In genomic region chr7:2024227-2024918, GRCh38 we compare ENCODE assay signal across 16 cellular contexts.
DNase-seq lines count a peak whose midpoint lies in the region; ATAC-seq lines count a peak whose summit lies in the region.
"Had no signal": no experiment of that assay in that cellular context is flagged by ENCODE, and none has a peak within 500 bp of the region (broad histone marks: within the 10 kb centered on the region; RNA-seq: fewer than 3 reads in every experiment).

No MANE protein-coding gene starts in this region.

- H3K36me3 ChIP-seq in ectodermal cell (ENCODE audit: control insufficient read depth, insufficient read depth, low read length), result peaks cover 4% of the 10 kb centered on the region
- H3K36me3 ChIP-seq: ascending aorta had no signal

- H3K9me3 Mint-ChIP-seq in naive B cell, result peaks cover 14 to 41% (median 27%) of the 10 kb centered on the region in 7 donors

- H3K36me3 Mint-ChIP-seq in naive B cell, result peaks cover 21 to 28% of the 10 kb centered on the region in 2 donors

- DNase-seq in ELR (ENCODE audit: low read depth), result peak; percentile 11
- peak; percentile 40 to 50 for DNase-seq in NOMO-1 (lab: John Stamatoyannopoulos, UW; ENCODE audit: unreplicated experiment in 2 of 2)
- DNase-seq in naive B cell, result no peak
- no peak for DNase-seq in NCI-H524 treated with DMSO at 0.1 percent for 48 hours (lab: John Stamatoyannopoulos, UW)
- no peak for DNase-seq in NCI-H1092 treated with DMSO at 0.1 percent for 48 hours (lab: John Stamatoyannopoulos, UW)
- DNase-seq: activated CD4-positive, alpha-beta T cell treated with anti-CD3 and anti-CD28 coated beads for 1 hour; activated T-cell treated with anti-CD3 and anti-CD28 coated beads, Interleukin-2, amount 50 U/mL, for 72 hours; hypothalamus; NCI-H345; stimulated activated CD4-positive, alpha-beta T cell treated with anti-CD3 and anti-CD28 coated beads, Interleukin-4, amount 100 ng/mL, for 24 hours; stomach had no signal

- no peaks in the 10 kb centered on the region for H3K27me3 Mint-ChIP-seq in naive B cell
- H3K27me3 Mint-ChIP-seq: memory B cell had no signal

- H3K4me3 ChIP-seq in ectodermal cell (ENCODE audit: insufficient read depth, low read depth, low read length), result no peak overlapping the region
- H3K4me3 ChIP-seq: ascending aorta, stomach had no signal

- H3K4me1 ChIP-seq in ectodermal cell (ENCODE audit: control insufficient read depth, insufficient read depth, low read length), result peaks cover 18% of the 10 kb centered on the region

- ATAC-seq in naive B cell (ENCODE audit: low read depth in 2 of 2) (no peak), esophagus mucosa (no peak), HG03457 (IDR thresholded peaks at IDR 0.05; ENCODE audit: unreplicated experiment) (no peak)
- ATAC-seq: activated T-cell treated with anti-CD3 and anti-CD28 coated beads, Interleukin-2, amount 50 U/mL, for 72 hours had no signal

- peak overlapping the region; percentile 45 for H3K27ac ChIP-seq in ectodermal cell (ENCODE audit: insufficient read depth, low read depth, low read length, poor library complexity, severe bottlenecking)
- H3K27ac ChIP-seq: ascending aorta, stomach had no signal

- H3K4me1 Mint-ChIP-seq in naive B cell, result peaks cover 38 to 40% (median 40%) of the 10 kb centered on the region in 3 donors

- peaks cover 6% of the 10 kb centered on the region for H3K9me3 ChIP-seq in ectodermal cell (ENCODE audit: control insufficient read depth, low read length)

- no peaks in the 10 kb centered on the region for H3K27me3 ChIP-seq in ectodermal cell (ENCODE audit: control insufficient read depth, insufficient read depth, low read length, poor library complexity, severe bottlenecking)
- H3K27me3 ChIP-seq: ascending aorta, stomach had no signal

- H3K27ac Mint-ChIP-seq in naive B cell, result peak overlapping the region in 4 of 6 donors; percentile 56 to 75 (median 66)
- H3K27ac Mint-ChIP-seq: activated T-cell treated with anti-CD3 and anti-CD28 coated beads, Interleukin-2, amount 50 U/mL, for 72 hours; memory B cell had no signal

- 75 to 84% methylated on average over 6 to 8 of the region's 8 CpGs for WGBS in ectodermal cell, 2 experiments

- peak overlapping the region in 2 of 8 donors; percentile 9 to 68 for H3K4me3 Mint-ChIP-seq in naive B cell
- H3K4me3 Mint-ChIP-seq: activated T-cell treated with anti-CD3 and anti-CD28 coated beads, Interleukin-2, amount 50 U/mL, for 72 hours; memory B cell had no signal

Comparison
In these comparisons a context has a peak if more than half of its experiments do, and no peak if none do; other contexts are left out.
1. DNase-seq: peak in ELR (single experiment) and NOMO-1 (2 of 2); none in naive B cell (single experiment), NCI-H524 treated with DMSO at 0.1 percent for 48 hours (single experiment) and NCI-H1092 treated with DMSO at 0.1 percent for 48 hours (single experiment).